1 cellular context compared by ENCODE assay signal in genomic region chr6:105608711-105609374, GRCh38.
TF ChIP-seq lines count a peak whose summit lies in the region.

No MANE protein-coding gene starts in this region.

TF ChIP-seq in HepG2, 621 proteins besides CTCF, POLR2A, EP300 and RAD21 (continued from another document):
- TF ChIP-seq, protein P1, sequence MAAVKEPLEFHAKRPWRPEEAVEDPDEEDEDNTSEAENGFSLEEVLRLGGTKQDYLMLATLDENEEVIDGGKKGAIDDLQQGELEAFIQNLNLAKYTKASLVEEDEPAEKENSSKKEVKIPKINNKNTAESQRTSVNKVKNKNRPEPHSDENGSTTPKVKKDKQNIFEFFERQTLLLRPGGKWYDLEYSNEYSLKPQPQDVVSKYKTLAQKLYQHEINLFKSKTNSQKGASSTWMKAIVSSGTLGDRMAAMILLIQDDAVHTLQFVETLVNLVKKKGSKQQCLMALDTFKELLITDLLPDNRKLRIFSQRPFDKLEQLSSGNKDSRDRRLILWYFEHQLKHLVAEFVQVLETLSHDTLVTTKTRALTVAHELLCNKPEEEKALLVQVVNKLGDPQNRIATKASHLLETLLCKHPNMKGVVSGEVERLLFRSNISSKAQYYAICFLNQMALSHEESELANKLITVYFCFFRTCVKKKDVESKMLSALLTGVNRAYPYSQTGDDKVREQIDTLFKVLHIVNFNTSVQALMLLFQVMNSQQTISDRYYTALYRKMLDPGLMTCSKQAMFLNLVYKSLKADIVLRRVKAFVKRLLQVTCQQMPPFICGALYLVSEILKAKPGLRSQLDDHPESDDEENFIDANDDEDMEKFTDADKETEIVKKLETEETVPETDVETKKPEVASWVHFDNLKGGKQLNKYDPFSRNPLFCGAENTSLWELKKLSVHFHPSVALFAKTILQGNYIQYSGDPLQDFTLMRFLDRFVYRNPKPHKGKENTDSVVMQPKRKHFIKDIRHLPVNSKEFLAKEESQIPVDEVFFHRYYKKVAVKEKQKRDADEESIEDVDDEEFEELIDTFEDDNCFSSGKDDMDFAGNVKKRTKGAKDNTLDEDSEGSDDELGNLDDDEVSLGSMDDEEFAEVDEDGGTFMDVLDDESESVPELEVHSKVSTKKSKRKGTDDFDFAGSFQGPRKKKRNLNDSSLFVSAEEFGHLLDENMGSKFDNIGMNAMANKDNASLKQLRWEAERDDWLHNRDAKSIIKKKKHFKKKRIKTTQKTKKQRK (IDR thresholded peaks at IDR 0.05; ENCODE audit: low read length) = no peak
- TF ChIP-seq MTA3 (CRISPR knock-in tag; IDR thresholded peaks at IDR 0.05) (no peak), YEATS2 (CRISPR knock-in tag; IDR thresholded peaks at IDR 0.05; ENCODE audit: borderline replicate concordance) (no peak), GLMP (CRISPR knock-in tag; IDR thresholded peaks at IDR 0.05; ENCODE audit: borderline replicate concordance) (no peak), NCOA2 (CRISPR knock-in tag; IDR thresholded peaks at IDR 0.05) (no peak)
